10 cellular contexts compared by ENCODE assay signal in the genomic region with DNA sequence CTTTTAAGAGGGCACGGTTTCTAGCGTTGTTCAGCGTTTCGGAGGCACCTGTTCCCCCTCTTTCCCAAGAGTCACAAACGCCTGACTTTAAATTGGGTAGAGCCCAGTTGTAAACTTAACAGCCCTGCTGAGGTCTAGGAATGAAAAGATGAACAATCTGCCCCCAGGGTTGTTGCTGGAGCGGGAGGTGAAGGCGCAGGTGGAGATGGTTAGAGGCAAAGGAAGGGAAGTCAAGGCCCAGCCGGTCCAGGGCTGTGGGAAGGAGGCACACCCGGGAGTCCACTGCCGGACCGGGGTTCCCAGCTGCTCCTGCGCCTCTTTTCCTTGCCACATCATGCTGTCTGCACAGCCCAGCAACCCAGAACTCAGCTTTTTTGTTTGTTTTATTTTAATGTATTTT. TPM values are rescaled to one million over a fixed set of nuclear protein-coding genes. Genes with fewer than 3 reads are reported as not detected.
DNase-seq lines count a peak whose midpoint lies in the region; ATAC-seq and TF ChIP-seq lines count a peak whose summit lies in the region.
"Had no signal": no experiment of that assay in that cellular context is flagged by ENCODE, and none has a peak within 500 bp of the region (broad histone marks: within the 10 kb centered on the region; RNA-seq: fewer than 3 reads in every experiment).

No MANE protein-coding gene starts in this region.

- in situ Hi-C loops in brain microvascular endothelial cell (cut with HindIII; ENCODE audit: low pct_ligation_motif_present, low sequenced_read_pairs) = no loop called here

- H3K4me3 ChIP-seq in brain microvascular endothelial cell (ENCODE audit: low read depth, low read length) (peak overlapping the region; percentile 69), lower lobe of right lung (peak overlapping the region; percentile 84)

- DNase-seq in activated CD8-positive, alpha-beta memory T cell treated with anti-CD3 and anti-CD28 coated beads, Interleukin-2, amount 10 ng/mL, durations not matched to agents 7 days and 5 days = no peak
- no peak for DNase-seq in activated CD8-positive, alpha-beta memory T cell treated with anti-CD3 and anti-CD28 coated beads, Interleukin-2, amount 50 U/mL, for 48 hours
- DNase-seq in brain microvascular endothelial cell (no peak), lower lobe of right lung (no peak), type B pancreatic cell (ENCODE audit: extremely low spot score, unreplicated experiment) (no peak), medulla oblongata (ENCODE audit: extremely low spot score) (no peak), Kasumi-1 (lab: John Stamatoyannopoulos, UW) (no peak)

- H3K9me3 Mint-ChIP-seq in activated CD8-positive, alpha-beta memory T cell treated with anti-CD3 and anti-CD28 coated beads, Interleukin-2, amount 10 ng/mL, durations not matched to agents 7 days and 5 days (ENCODE audit: low read depth) = no peaks in the 10 kb centered on the region
- H3K9me3 Mint-ChIP-seq in type B pancreatic cell = no peaks in the 10 kb centered on the region

- CTCF ChIA-PET in activated CD8-positive, alpha-beta memory T cell treated with anti-CD3 and anti-CD28 coated beads, Interleukin-2, amount 10 ng/mL, durations not matched to agents 7 days and 5 days (lab: Charles Lee) = interaction anchor here (0.7 to 2.0 kb wide), 3 partner anchors 35 to 255 kb away, joined by 3 to 8 read pairs (median 5); no protein-coding TSS in a partner anchor

- H3K27me3 Mint-ChIP-seq in activated CD8-positive, alpha-beta memory T cell treated with anti-CD3 and anti-CD28 coated beads, Interleukin-2, amount 10 ng/mL, durations not matched to agents 7 days and 5 days = peaks cover 19% of the 10 kb centered on the region
- H3K27me3 Mint-ChIP-seq in type B pancreatic cell = no peaks in the 10 kb centered on the region

- no peak for ATAC-seq in activated CD8-positive, alpha-beta memory T cell treated with anti-CD3 and anti-CD28 coated beads, Interleukin-2, amount 10 ng/mL, durations not matched to agents 7 days and 5 days
- ATAC-seq in lower lobe of right lung = no peak
- ATAC-seq in HG03521 (IDR thresholded peaks at IDR 0.05; ENCODE audit: unreplicated experiment) = no peak

- peaks cover 33% of the 10 kb centered on the region for H3K4me1 ChIP-seq in lower lobe of right lung

- H3K36me3 ChIP-seq in brain microvascular endothelial cell (replicated peaks) (no peaks in the 10 kb centered on the region), lower lobe of right lung (no peaks in the 10 kb centered on the region)

- H3K4me3 Mint-ChIP-seq in activated CD8-positive, alpha-beta memory T cell treated with anti-CD3 and anti-CD28 coated beads, Interleukin-2, amount 10 ng/mL, durations not matched to agents 7 days and 5 days = peak overlapping the region; percentile 69
- H3K4me3 Mint-ChIP-seq in type B pancreatic cell = peak overlapping the region; percentile 94

- no peak overlapping the region for H3K27ac Mint-ChIP-seq in activated CD8-positive, alpha-beta memory T cell treated with anti-CD3 and anti-CD28 coated beads, Interleukin-2, amount 10 ng/mL, durations not matched to agents 7 days and 5 days
- peak overlapping the region; percentile 73 for H3K27ac Mint-ChIP-seq in type B pancreatic cell

- no peak for TF ChIP-seq CTCF in brain microvascular endothelial cell (IDR thresholded peaks at IDR 0.05; ENCODE audit: low read depth, low read length, missing control alignments)
- TF ChIP-seq CTCF in lower lobe of right lung (IDR thresholded peaks at IDR 0.05) = no peak
- TF ChIP-seq CTCF in type B pancreatic cell (conservative IDR thresholded peaks at IDR 0.05) = no peak

- H3K27me3 ChIP-seq in brain microvascular endothelial cell (replicated peaks) = peaks cover 2% of the 10 kb centered on the region
- no peaks in the 10 kb centered on the region for H3K27me3 ChIP-seq in lower lobe of right lung (ENCODE audit: low read depth)

- H3K36me3 Mint-ChIP-seq in activated CD8-positive, alpha-beta memory T cell treated with anti-CD3 and anti-CD28 coated beads, Interleukin-2, amount 10 ng/mL, durations not matched to agents 7 days and 5 days = no peaks in the 10 kb centered on the region
- peaks cover 3% of the 10 kb centered on the region for H3K36me3 Mint-ChIP-seq in type B pancreatic cell

- H3K27ac ChIP-seq in brain microvascular endothelial cell (no peak overlapping the region), lower lobe of right lung (peak overlapping the region; percentile 72)

- no peaks in the 10 kb centered on the region for H3K9me3 ChIP-seq in lower lobe of right lung

- intact Hi-C loops in lower lobe of right lung (cut with DNase I) = no loop called here

- peaks cover 11% of the 10 kb centered on the region for H3K4me1 Mint-ChIP-seq in activated CD8-positive, alpha-beta memory T cell treated with anti-CD3 and anti-CD28 coated beads, Interleukin-2, amount 10 ng/mL, durations not matched to agents 7 days and 5 days
- peaks cover 70% of the 10 kb centered on the region for H3K4me1 Mint-ChIP-seq in type B pancreatic cell (ENCODE audit: unreplicated experiment)

RNA-seq across cellular contexts. Expression of a gene that starts 0.8 kb away (rescaled TPM):
- total RNA-seq in activated CD8-positive, alpha-beta memory T cell treated with anti-CD3 and anti-CD28 coated beads, Interleukin-2, amount 10 ng/mL, durations not matched to agents 7 days and 5 days = 10 to 100 TPM in 1 of 2 experiments, 1 to 10 TPM in 1; 8.1 to 12.2 TPM
- total RNA-seq in lower lobe of right lung (33.3 TPM), type B pancreatic cell (ENCODE audit: low replicate concordance) (73.5 and 89.2 TPM in 2 replicates)

RNA-seq across cellular contexts. Expression of a gene that starts 45.0 kb away (rescaled TPM):
- total RNA-seq in activated CD8-positive, alpha-beta memory T cell treated with anti-CD3 and anti-CD28 coated beads, Interleukin-2, amount 10 ng/mL, durations not matched to agents 7 days and 5 days = 100 to 1,000 TPM; 100 to 104 TPM
- 169 TPM for total RNA-seq in lower lobe of right lung
- total RNA-seq in type B pancreatic cell (ENCODE audit: low replicate concordance) = 111 and 159 TPM in 2 replicates

RNA-seq across cellular contexts. Expression of a gene that starts 52.5 kb away (rescaled TPM):
- not detected for total RNA-seq in activated CD8-positive, alpha-beta memory T cell treated with anti-CD3 and anti-CD28 coated beads, Interleukin-2, amount 10 ng/mL, durations not matched to agents 7 days and 5 days
- 4.2 TPM for total RNA-seq in lower lobe of right lung
- total RNA-seq in type B pancreatic cell (ENCODE audit: low replicate concordance) = 1.1 TPM in 1 of 2 replicates, not detected in the other
- total RNA-seq: G401, M059J had no signal

RNA-seq across cellular contexts. Expression of a gene that starts 52.6 kb away (rescaled TPM):
- total RNA-seq in activated CD8-positive, alpha-beta memory T cell treated with anti-CD3 and anti-CD28 coated beads, Interleukin-2, amount 10 ng/mL, durations not matched to agents 7 days and 5 days = not detected
- total RNA-seq in lower lobe of right lung = 0.77 TPM
- total RNA-seq in type B pancreatic cell (ENCODE audit: low replicate concordance) = 0.46 TPM in 1 of 2 replicates, not detected in the other
- total RNA-seq: G401, M059J had no signal
